ENCODE assay signal across 9 cellular contexts in genomic region chr4:55435136-55435535, GRCh38. TPM values are rescaled to one million over a fixed set of nuclear protein-coding genes. Genes with fewer than 3 reads are reported as not detected.
DNase-seq lines count a peak whose midpoint lies in the region; ATAC-seq lines count a peak whose summit lies in the region.
"Had no signal": no experiment of that assay in that cellular context is flagged by ENCODE, and none has a peak within 500 bp of the region (broad histone marks: within the 10 kb centered on the region; RNA-seq: fewer than 3 reads in every experiment).

No MANE protein-coding gene starts in this region.

- no peaks in the 10 kb centered on the region for H3K9me3 ChIP-seq in SJCRH30 (replicated peaks)
- H3K9me3 ChIP-seq: BLaER1 treated with 17β-estradiol and CSF1 and Interleukin-3, amounts not matched to agents 10 nM and 100 nM had no signal

- H3K27ac ChIP-seq in SJCRH30, result no peak overlapping the region
- H3K27ac ChIP-seq: BLaER1 treated with 17β-estradiol and CSF1 and Interleukin-3, amounts not matched to agents 10 nM and 100 nM had no signal

- no peaks in the 10 kb centered on the region for H3K4me1 ChIP-seq in SJCRH30

- DNase-seq in SIG-M5 treated with dmso at 0.1 percent for 504 hours (lab: John Stamatoyannopoulos, UW; ENCODE audit: unreplicated experiment), result peak; percentile 3
- no peak for DNase-seq in SIG-M5 (lab: John Stamatoyannopoulos, UW)
- DNase-seq in activated T-cell treated with anti-CD3 and anti-CD28 coated beads, Interleukin-2, amount 50 U/mL, for 48 hours, result peak; percentile 24 to 31
- no peak for DNase-seq in left lobe of liver (ENCODE audit: low spot score)
- no peak for DNase-seq in SJCRH30
- no peak for DNase-seq in central memory CD4-positive, alpha-beta T cell

- ATAC-seq in HG02870 (IDR thresholded peaks at IDR 0.05; ENCODE audit: unreplicated experiment), result peak; percentile 72
- ATAC-seq in left lobe of liver, result peak; percentile 28
- no peak for ATAC-seq in HG03025 (IDR thresholded peaks at IDR 0.05; ENCODE audit: low FRiP score, unreplicated experiment)

- no peaks in the 10 kb centered on the region for H3K27me3 ChIP-seq in SJCRH30
- H3K27me3 ChIP-seq: BLaER1 treated with 17β-estradiol and CSF1 and Interleukin-3, amounts not matched to agents 10 nM and 100 nM had no signal

- H3K4me3 ChIP-seq in SJCRH30, result no peak overlapping the region
- H3K4me3 ChIP-seq: BLaER1 treated with 17β-estradiol and CSF1 and Interleukin-3, amounts not matched to agents 10 nM and 100 nM had no signal

- H3K36me3 ChIP-seq in SJCRH30, result peaks cover 73% of the 10 kb centered on the region

RNA-seq across cellular contexts. Expression of gene TMEM165, which starts 39.4 kb away (rescaled TPM):
- total RNA-seq in left lobe of liver, result 15.8 TPM
- total RNA-seq in SJCRH30 (2014; rRNA removed; shearing (Covaris generic)), result 151 and 163 TPM in 2 replicates

Comparison
In these comparisons a context has a peak if more than half of its experiments do, and no peak if none do; other contexts are left out.
1. DNase-seq: peak in SIG-M5 treated with dmso at 0.1 percent for 504 hours (single experiment) and activated T-cell treated with anti-CD3 and anti-CD28 coated beads, Interleukin-2, amount 50 U/mL, for 48 hours (2 of 2); none in SIG-M5 (single experiment), left lobe of liver (single experiment), SJCRH30 (0 of 2) and central memory CD4-positive, alpha-beta T cell (single experiment).